8 cellular contexts compared by ENCODE assay signal in genomic region chr6:25070547-25071366, GRCh38.
DNase-seq lines count a peak whose midpoint lies in the region; ATAC-seq lines count a peak whose summit lies in the region.

No MANE protein-coding gene starts in this region.

- ATAC-seq in GM18873 (IDR thresholded peaks at IDR 0.05; ENCODE audit: low FRiP score, unreplicated experiment) (peak; percentile 62), HG03280 (IDR thresholded peaks at IDR 0.05; ENCODE audit: unreplicated experiment) (peak; percentile 86)

- DNase-seq in AG08396 (ENCODE audit: low spot score) (peak; percentile 75), NCI-H446 treated with DMSO at 0.1 percent for 48 hours (lab: John Stamatoyannopoulos, UW) (peak; percentile 38), kidney tubule cell (ENCODE audit: low spot score) (peak; percentile 80)
- DNase-seq in activated CD4-positive, CD25-positive, alpha-beta regulatory T cell treated with anti-CD3 and anti-CD28 coated beads, Interleukin-2, amount 50 U/mL, for 16 hours (ENCODE audit: low read depth, low spot score), result peak; percentile 68
- peak; percentile 81 for DNase-seq in central memory CD4-positive, alpha-beta T cell
- DNase-seq in stimulated activated CD4-positive, alpha-beta T cell treated with anti-CD3 and anti-CD28 coated beads, Interleukin-4, amount 100 ng/mL, for 24 hours, result peak; percentile 84

Comparison
In these comparisons a context has a peak if more than half of its experiments do, and no peak if none do; other contexts are left out.
1. Peak in every context shown above with its lines: DNase-seq and ATAC-seq.